Comparison of ENCODE assay signal across 18 cellular contexts in the genomic region with DNA sequence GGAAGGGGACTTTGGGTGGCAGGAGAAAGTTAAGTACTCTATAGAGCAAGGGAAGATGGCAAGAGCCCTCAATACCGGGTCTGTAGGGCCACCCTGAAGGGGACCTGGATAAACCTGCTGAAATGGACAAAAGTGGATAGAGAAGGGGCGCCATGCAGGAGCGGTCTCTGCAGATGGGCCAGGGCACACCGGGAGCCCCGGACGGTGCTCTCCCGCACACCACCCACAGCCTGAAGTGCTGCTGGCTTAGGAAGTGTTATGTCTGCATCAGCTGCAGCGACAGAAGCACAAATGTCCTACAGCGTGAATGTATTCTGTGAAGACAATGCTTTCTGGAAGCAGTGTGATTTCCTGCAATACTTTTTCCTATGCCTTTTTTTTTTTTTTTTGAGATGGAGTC. TPM values are rescaled to one million over a fixed set of nuclear protein-coding genes. Genes with fewer than 3 reads are reported as not detected.
DNase-seq lines count a peak whose midpoint lies in the region; ATAC-seq, FAIRE-seq and TF ChIP-seq lines count a peak whose summit lies in the region.
"Had no signal": no experiment of that assay in that cellular context is flagged by ENCODE, and none has a peak within 500 bp of the region (broad histone marks: within the 10 kb centered on the region; RNA-seq: fewer than 3 reads in every experiment).

No MANE protein-coding gene starts in this region.

- no peak for TF ChIP-seq RAD21 in A549 (conservative IDR thresholded peaks at IDR 0.05 in 1 of 2, IDR thresholded peaks at IDR 0.05 in 1 of 2)

- H3K9me3 ChIP-seq in A549 (no peaks in the 10 kb centered on the region), BLaER1 (peaks cover 12% of the 10 kb centered on the region)

- TF ChIP-seq EP300 in A549 (IDR thresholded peaks at IDR 0.05), result no peak

- H3K36me3 Mint-ChIP-seq in chondrocyte (ENCODE audit: low read depth), result peaks cover 17% of the 10 kb centered on the region
- H3K36me3 Mint-ChIP-seq: CD8-positive, alpha-beta T cell had no signal

- no peaks in the 10 kb centered on the region for H3K9me3 Mint-ChIP-seq in chondrocyte (ENCODE audit: low read depth)
- H3K9me3 Mint-ChIP-seq: CD8-positive, alpha-beta T cell had no signal

- peaks cover 10% of the 10 kb centered on the region for H3K4me1 Mint-ChIP-seq in chondrocyte (ENCODE audit: low read depth)

- H3K4me3 ChIP-seq in A549 (no peak overlapping the region), BLaER1 (no peak overlapping the region)
- H3K4me3 ChIP-seq: GM23338 had no signal

- H4K20me1 ChIP-seq in BLaER1, result no peaks in the 10 kb centered on the region

- no peak for DNase-seq in A549 (ENCODE audit: low read depth in 1 of 2, low spot score in 1 of 2)
- DNase-seq in chondrocyte (ENCODE audit: low spot score), result peak; percentile 58
- DNase-seq in posterior vena cava (ENCODE audit: low spot score), result peak; percentile 34
- DNase-seq in stimulated activated CD4-positive, alpha-beta T cell treated with anti-CD3 and anti-CD28 coated beads, Interleukin-4, amount 100 ng/mL, for 4 hours, result no peak
- no peak for DNase-seq in NCI-H2029 (lab: John Stamatoyannopoulos, UW)
- DNase-seq: AML-193; Calu3; CD8-positive, alpha-beta T cell; DMS53; HCEC 1CT had no signal

- POLR2A ChIA-PET in A549 (lab: Yijun Ruan, JAX), result no interaction called here

- TF ChIP-seq POLR2A in A549 (IDR thresholded peaks at IDR 0.05; ENCODE audit: low read length), result no peak

- intact Hi-C loops in posterior vena cava (cut with DNase I), result no loop called here

- H3K36me3 ChIP-seq in BLaER1, result no peaks in the 10 kb centered on the region

- no peak for FAIRE-seq in A549 (lab: Jason Lieb, UNC)
- FAIRE-seq: A204.1, G401.6, GM12891, H54 had no signal

- no peak overlapping the region for H3K27ac Mint-ChIP-seq in chondrocyte (ENCODE audit: unreplicated experiment)
- H3K27ac Mint-ChIP-seq: CD8-positive, alpha-beta T cell; GM23338 had no signal

- no peaks in the 10 kb centered on the region for H3K27me3 Mint-ChIP-seq in chondrocyte (ENCODE audit: low read depth)

- no peak overlapping the region for H3K4me2 ChIP-seq in A549
- 0 out of 2 replicates have a peak overlapping the region, but pooled peaks have one; percentile 76 for H3K4me2 ChIP-seq in BLaER1
- H3K4me2 ChIP-seq: GM23338 had no signal

- 96% methylated on average over 9 of the region's 9 CpGs for WGBS in A549 (ENCODE audit: missing lambda C conversion rate)

- H3K4me3 Mint-ChIP-seq in chondrocyte (ENCODE audit: unreplicated experiment), result no peak overlapping the region
- H3K4me3 Mint-ChIP-seq: CD8-positive, alpha-beta T cell; GM23338 had no signal

- CTCF ChIA-PET in A549 (lab: Yijun Ruan, JAX), result interaction anchor here (0.8 to 1.6 kb wide), 2 partner anchors 11 to 23 kb away, joined by 3 to 4 read pairs; no protein-coding TSS in a partner anchor

- no peaks in the 10 kb centered on the region for H3K27me3 ChIP-seq in BLaER1

- ATAC-seq in A549 (peak; percentile 10 to 27; a peak in 1 of 6 replicates), GM21576 (IDR thresholded peaks at IDR 0.05; ENCODE audit: unreplicated experiment) (no peak)
- ATAC-seq: CD8-positive, alpha-beta T cell; GM23338 had no signal

- no peak overlapping the region for H3K9ac ChIP-seq in BLaER1

- H3K4me1 ChIP-seq in A549, result no peaks in the 10 kb centered on the region
- peaks cover 78% of the 10 kb centered on the region for H3K4me1 ChIP-seq in BLaER1

- H3K27ac ChIP-seq in A549, result no peak overlapping the region
- no peak overlapping the region for H3K27ac ChIP-seq in BLaER1
- H3K27ac ChIP-seq: HL-60 had no signal

- no peak for TF ChIP-seq CTCF in A549 (IDR thresholded peaks at IDR 0.05)
- TF ChIP-seq CTCF in chondrocyte (IDR thresholded peaks at IDR 0.05), result no peak

TF ChIP-seq in A549, 52 proteins besides CTCF, POLR2A, EP300 and RAD21:
- TF ChIP-seq, protein P1, sequence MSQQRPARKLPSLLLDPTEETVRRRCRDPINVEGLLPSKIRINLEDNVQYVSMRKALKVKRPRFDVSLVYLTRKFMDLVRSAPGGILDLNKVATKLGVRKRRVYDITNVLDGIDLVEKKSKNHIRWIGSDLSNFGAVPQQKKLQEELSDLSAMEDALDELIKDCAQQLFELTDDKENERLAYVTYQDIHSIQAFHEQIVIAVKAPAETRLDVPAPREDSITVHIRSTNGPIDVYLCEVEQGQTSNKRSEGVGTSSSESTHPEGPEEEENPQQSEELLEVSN (IDR thresholded peaks at IDR 0.05; ENCODE audit: borderline replicate concordance, low read depth), result no peak
- TF ChIP-seq TFCP2L1 (CRISPR knock-in tag; IDR thresholded peaks at IDR 0.05) (no peak), HES2 (IDR thresholded peaks at IDR 0.05) (no peak), FOXS1 (CRISPR knock-in tag; IDR thresholded peaks at IDR 0.05) (no peak), KDM1A (IDR thresholded peaks at IDR 0.05; ENCODE audit: low read depth) (no peak)
- TF ChIP-seq, protein P2, sequence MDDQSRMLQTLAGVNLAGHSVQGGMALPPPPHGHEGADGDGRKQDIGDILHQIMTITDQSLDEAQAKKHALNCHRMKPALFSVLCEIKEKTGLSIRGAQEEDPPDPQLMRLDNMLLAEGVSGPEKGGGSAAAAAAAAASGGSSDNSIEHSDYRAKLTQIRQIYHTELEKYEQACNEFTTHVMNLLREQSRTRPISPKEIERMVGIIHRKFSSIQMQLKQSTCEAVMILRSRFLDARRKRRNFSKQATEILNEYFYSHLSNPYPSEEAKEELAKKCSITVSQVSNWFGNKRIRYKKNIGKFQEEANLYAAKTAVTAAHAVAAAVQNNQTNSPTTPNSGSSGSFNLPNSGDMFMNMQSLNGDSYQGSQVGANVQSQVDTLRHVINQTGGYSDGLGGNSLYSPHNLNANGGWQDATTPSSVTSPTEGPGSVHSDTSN (IDR thresholded peaks at IDR 0.05), result no peak

RNA-seq across cellular contexts. Expression of gene BRI3, which starts 37.7 kb away (rescaled TPM):
- polyA plus RNA-seq in A549 (2011; rRNA removed), result 61.0 and 68.3 TPM in 2 replicates
- 67.0 and 79.0 TPM in 2 replicates for polyA plus RNA-seq in A549 (2012; cell fraction: cytosol; rRNA removed)
- polyA plus RNA-seq in A549 (2012; cell fraction: nucleus; rRNA removed), result 29.3 and 35.6 TPM in 2 replicates
- polyA plus RNA-seq in A549 (2017; fragmentation: RNase III; extraction: RNeasy Plus Mini Kit Qiagen cat#74134 plus additional on column Dnase treatment), result 60.8 to 73.0 TPM (median 61.5 TPM) in 3 replicates
- 49.2 and 51.8 TPM in 2 replicates for polyA minus RNA-seq in A549 (2011; rRNA and poly(A)+ RNA removed)
- 264 to 370 TPM (median 359 TPM) in 3 replicates for total RNA-seq in chondrocyte
- 100 to 1,000 TPM; 183 to 193 TPM for total RNA-seq in posterior vena cava

Comparison
In these comparisons a context has a peak if more than half of its experiments do, and no peak if none do; other contexts are left out.
1. DNase-seq: peak in chondrocyte (single experiment) and posterior vena cava (single experiment); none in A549 (0 of 2), stimulated activated CD4-positive, alpha-beta T cell treated with anti-CD3 and anti-CD28 coated beads, Interleukin-4, amount 100 ng/mL, for 4 hours (0 of 2) and NCI-H2029 (single experiment).